16 cellular contexts compared by ENCODE assay signal in the genomic region with DNA sequence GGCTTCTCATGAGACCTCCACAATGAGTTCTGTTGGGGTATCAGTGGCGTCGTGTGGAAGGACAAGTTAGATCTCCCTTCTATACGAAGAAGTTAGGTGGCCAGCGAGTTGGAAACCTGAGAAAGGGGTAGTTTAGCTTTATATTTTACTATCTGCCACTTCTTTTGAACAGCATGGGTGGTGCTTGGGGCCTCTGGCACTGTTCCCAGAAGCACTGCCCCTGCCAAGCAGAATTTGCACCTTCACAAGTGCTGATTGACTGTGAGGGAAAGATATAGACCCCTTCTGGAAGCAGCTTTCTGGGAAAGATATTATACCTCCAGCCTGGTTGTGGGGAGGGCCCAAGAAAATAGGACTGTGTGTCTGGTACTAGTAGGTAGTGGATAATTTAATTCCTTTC.
DNase-seq lines count a peak whose midpoint lies in the region; ATAC-seq, FAIRE-seq and TF ChIP-seq lines count a peak whose summit lies in the region.
"Had no signal": no experiment of that assay in that cellular context is flagged by ENCODE, and none has a peak within 500 bp of the region (broad histone marks: within the 10 kb centered on the region; RNA-seq: fewer than 3 reads in every experiment).

No MANE protein-coding gene starts in this region.

- H3K9me3 ChIP-seq in BE2C, result no peaks in the 10 kb centered on the region
- no peaks in the 10 kb centered on the region for H3K9me3 ChIP-seq in K562 (replicated peaks; ENCODE audit: control insufficient read depth, insufficient read depth, low read depth, low read length)

- no peaks in the 10 kb centered on the region for H3K36me3 ChIP-seq in BE2C
- H3K36me3 ChIP-seq in K562 (ENCODE audit: control insufficient read depth, insufficient read depth, low read length), result no peaks in the 10 kb centered on the region

- no peaks in the 10 kb centered on the region for H4K20me1 ChIP-seq in K562 (replicated peaks; ENCODE audit: control insufficient read depth, insufficient read depth, low read length)

- no peak for TF ChIP-seq RAD21 in K562 (CRISPR knock-in tag; conservative IDR thresholded peaks at IDR 0.05 in 1 of 2, IDR thresholded peaks at IDR 0.05 in 1 of 2)

- WGBS in K562 (ENCODE audit: insufficient coverage, low coverage, missing lambda C conversion rate), result 17% methylated on average over 4 of the region's 4 CpGs

- CTCF ChIA-PET in K562 (lab: Yijun Ruan, JAX; ENCODE audit: low intra/inter-chr PET ratio), result no interaction called here

- no peak for TF ChIP-seq CTCF in BE2C (IDR thresholded peaks at IDR 0.05; ENCODE audit: low read depth, low read length)
- no peak for TF ChIP-seq CTCF in K562 (IDR thresholded peaks at IDR 0.05 in 2 of 3, conservative IDR thresholded peaks at IDR 0.05 in 1 of 3; ENCODE audit: insufficient read depth in 2 of 3, low read depth in 1 of 3, low read length in 3 of 3)

- H3K27me3 ChIP-seq in BE2C (no peaks in the 10 kb centered on the region), K562 (ENCODE audit: control insufficient read depth in 2 of 2, insufficient read depth in 2 of 2, low read length in 2 of 2) (no peaks in the 10 kb centered on the region)

- intact Hi-C loops in K562 (cut with micrococcal nuclease), result no loop called here

- no TSS peak for BruUV-seq in K562 (replicated peaks; lab: Mats Ljungman, UMichigan)

- no peak for TF ChIP-seq POLR2A in K562 (conservative IDR thresholded peaks at IDR 0.05)

- H3K9ac ChIP-seq in K562 (ENCODE audit: insufficient read depth in 1 of 2, low read depth in 2 of 2, low read length in 2 of 2), result no peak overlapping the region; a peak in 1 of 4 replicates

- no peak overlapping the region for H3K4me3 ChIP-seq in BE2C (ENCODE audit: low read depth, low read length)
- no peak overlapping the region for H3K4me3 ChIP-seq in K562
- H3K4me3 ChIP-seq: PC-9, SK-N-MC had no signal

- H3K27ac ChIP-seq in K562 (ENCODE audit: extremely low read depth, low read depth, low read length), result no peak overlapping the region
- H3K27ac ChIP-seq: PC-9, SK-N-MC had no signal

- DNase-seq in BE2C (peak; percentile 53), DMS153 (lab: John Stamatoyannopoulos, UW) (peak; percentile 32), NCI-H2081 treated with DMSO at 0.1 percent for 48 hours (lab: John Stamatoyannopoulos, UW) (peak; percentile 10), K562 (ENCODE audit: extremely low read depth in 1 of 4, low spot score in 3 of 4) (peak in 1 of 4 experiments; percentile 21)
- DNase-seq in stimulated activated CD4-positive, alpha-beta T cell treated with anti-CD3 and anti-CD28 coated beads, Interleukin-12 subunit alpha, Interleukin-12 subunit beta, amount 100 ng/mL, for 4 hours, result no peak
- DNase-seq: ACHN; CD8-positive, alpha-beta T cell; DMS 273 treated with DMSO at 0.1 percent for 48 hours; MV-4-11; NCI-H1694 treated with DMSO at 0.1 percent for 48 hours; NCI-H524; PC-9; T-helper 1 cell had no signal

- no peak for ATAC-seq in K562
- ATAC-seq in HG03354 (IDR thresholded peaks at IDR 0.05; ENCODE audit: poor library complexity, severe bottlenecking, unreplicated experiment), result no peak
- ATAC-seq in HG03039 (IDR thresholded peaks at IDR 0.05; ENCODE audit: unreplicated experiment), result no peak
- ATAC-seq: CD8-positive, alpha-beta T cell had no signal

- H3K9me1 ChIP-seq in K562 (ENCODE audit: control insufficient read depth, insufficient read depth, low read length), result no peaks in the 10 kb centered on the region

- H3K4me1 ChIP-seq in BE2C, result peaks cover 47% of the 10 kb centered on the region
- no peaks in the 10 kb centered on the region for H3K4me1 ChIP-seq in K562 (replicated peaks in 1 of 2; ENCODE audit: control insufficient read depth in 2 of 2, insufficient read depth in 2 of 2, low read length in 2 of 2)

- TF ChIP-seq EP300 in K562 (IDR thresholded peaks at IDR 0.05; ENCODE audit: low read length), result no peak

- POLR2A ChIA-PET in K562 (lab: Yijun Ruan, JAX), result interaction anchor here (0.6 kb wide), 1 partner anchor 193 kb away, joined by 4 read pairs; no protein-coding TSS in a partner anchor

- H3K4me2 ChIP-seq in K562 (ENCODE audit: insufficient read depth, low read length), result no peak overlapping the region
- H3K4me2 ChIP-seq: PC-9 had no signal

- H3K79me2 ChIP-seq in K562 (ENCODE audit: control insufficient read depth, insufficient read depth, low read length), result no peaks in the 10 kb centered on the region

- FAIRE-seq in K562 (lab: Jason Lieb, UNC), result no peak

- peak overlapping the region; percentile 8; the same call in 1 of the 2 replicates for H2AFZ ChIP-seq in K562 (ENCODE audit: low read depth, low read length)
- H2AFZ ChIP-seq: PC-9 had no signal

- in situ Hi-C loops in K562 (cut with MboI), result no loop called here

TF ChIP-seq in K562, 482 proteins besides CTCF, POLR2A, EP300 and RAD21:
- TF ChIP-seq NELFE (IDR thresholded peaks at IDR 0.05; ENCODE audit: insufficient read depth, insufficient read length) (no peak), BMI1 (IDR thresholded peaks at IDR 0.05; ENCODE audit: low read length) (no peak), PHB (CRISPR knock-in tag; IDR thresholded peaks at IDR 0.05) (no peak), CBX3 (IDR thresholded peaks at IDR 0.05; ENCODE audit: borderline replicate concordance in 1 of 2, low read length in 2 of 2) (no peak), BHLHE40 (IDR thresholded peaks at IDR 0.05; ENCODE audit: low read length) (no peak), OTX1 (CRISPR knock-in tag; IDR thresholded peaks at IDR 0.05) (no peak), ZNF217 (CRISPR knock-in tag; IDR thresholded peaks at IDR 0.05) (no peak), CBFA2T3 (IDR thresholded peaks at IDR 0.05) (peak; percentile 27; the same call in 1 of the 2 replicates), ZNF695 (CRISPR knock-in tag; IDR thresholded peaks at IDR 0.05) (no peak), CREBBP (IDR thresholded peaks at IDR 0.05; ENCODE audit: low read depth, low read length) (no peak), ZNF184 (CRISPR knock-in tag; IDR thresholded peaks at IDR 0.05) (no peak), NFIC (IDR thresholded peaks at IDR 0.05) (peak; percentile 39; the same call in 1 of the 2 replicates)
- TF ChIP-seq, protein P1, sequence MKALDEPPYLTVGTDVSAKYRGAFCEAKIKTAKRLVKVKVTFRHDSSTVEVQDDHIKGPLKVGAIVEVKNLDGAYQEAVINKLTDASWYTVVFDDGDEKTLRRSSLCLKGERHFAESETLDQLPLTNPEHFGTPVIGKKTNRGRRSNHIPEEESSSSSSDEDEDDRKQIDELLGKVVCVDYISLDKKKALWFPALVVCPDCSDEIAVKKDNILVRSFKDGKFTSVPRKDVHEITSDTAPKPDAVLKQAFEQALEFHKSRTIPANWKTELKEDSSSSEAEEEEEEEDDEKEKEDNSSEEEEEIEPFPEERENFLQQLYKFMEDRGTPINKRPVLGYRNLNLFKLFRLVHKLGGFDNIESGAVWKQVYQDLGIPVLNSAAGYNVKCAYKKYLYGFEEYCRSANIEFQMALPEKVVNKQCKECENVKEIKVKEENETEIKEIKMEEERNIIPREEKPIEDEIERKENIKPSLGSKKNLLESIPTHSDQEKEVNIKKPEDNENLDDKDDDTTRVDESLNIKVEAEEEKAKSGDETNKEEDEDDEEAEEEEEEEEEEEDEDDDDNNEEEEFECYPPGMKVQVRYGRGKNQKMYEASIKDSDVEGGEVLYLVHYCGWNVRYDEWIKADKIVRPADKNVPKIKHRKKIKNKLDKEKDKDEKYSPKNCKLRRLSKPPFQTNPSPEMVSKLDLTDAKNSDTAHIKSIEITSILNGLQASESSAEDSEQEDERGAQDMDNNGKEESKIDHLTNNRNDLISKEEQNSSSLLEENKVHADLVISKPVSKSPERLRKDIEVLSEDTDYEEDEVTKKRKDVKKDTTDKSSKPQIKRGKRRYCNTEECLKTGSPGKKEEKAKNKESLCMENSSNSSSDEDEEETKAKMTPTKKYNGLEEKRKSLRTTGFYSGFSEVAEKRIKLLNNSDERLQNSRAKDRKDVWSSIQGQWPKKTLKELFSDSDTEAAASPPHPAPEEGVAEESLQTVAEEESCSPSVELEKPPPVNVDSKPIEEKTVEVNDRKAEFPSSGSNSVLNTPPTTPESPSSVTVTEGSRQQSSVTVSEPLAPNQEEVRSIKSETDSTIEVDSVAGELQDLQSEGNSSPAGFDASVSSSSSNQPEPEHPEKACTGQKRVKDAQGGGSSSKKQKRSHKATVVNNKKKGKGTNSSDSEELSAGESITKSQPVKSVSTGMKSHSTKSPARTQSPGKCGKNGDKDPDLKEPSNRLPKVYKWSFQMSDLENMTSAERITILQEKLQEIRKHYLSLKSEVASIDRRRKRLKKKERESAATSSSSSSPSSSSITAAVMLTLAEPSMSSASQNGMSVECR (CRISPR knock-in tag; IDR thresholded peaks at IDR 0.05), result no peak
- TF ChIP-seq, protein P2, sequence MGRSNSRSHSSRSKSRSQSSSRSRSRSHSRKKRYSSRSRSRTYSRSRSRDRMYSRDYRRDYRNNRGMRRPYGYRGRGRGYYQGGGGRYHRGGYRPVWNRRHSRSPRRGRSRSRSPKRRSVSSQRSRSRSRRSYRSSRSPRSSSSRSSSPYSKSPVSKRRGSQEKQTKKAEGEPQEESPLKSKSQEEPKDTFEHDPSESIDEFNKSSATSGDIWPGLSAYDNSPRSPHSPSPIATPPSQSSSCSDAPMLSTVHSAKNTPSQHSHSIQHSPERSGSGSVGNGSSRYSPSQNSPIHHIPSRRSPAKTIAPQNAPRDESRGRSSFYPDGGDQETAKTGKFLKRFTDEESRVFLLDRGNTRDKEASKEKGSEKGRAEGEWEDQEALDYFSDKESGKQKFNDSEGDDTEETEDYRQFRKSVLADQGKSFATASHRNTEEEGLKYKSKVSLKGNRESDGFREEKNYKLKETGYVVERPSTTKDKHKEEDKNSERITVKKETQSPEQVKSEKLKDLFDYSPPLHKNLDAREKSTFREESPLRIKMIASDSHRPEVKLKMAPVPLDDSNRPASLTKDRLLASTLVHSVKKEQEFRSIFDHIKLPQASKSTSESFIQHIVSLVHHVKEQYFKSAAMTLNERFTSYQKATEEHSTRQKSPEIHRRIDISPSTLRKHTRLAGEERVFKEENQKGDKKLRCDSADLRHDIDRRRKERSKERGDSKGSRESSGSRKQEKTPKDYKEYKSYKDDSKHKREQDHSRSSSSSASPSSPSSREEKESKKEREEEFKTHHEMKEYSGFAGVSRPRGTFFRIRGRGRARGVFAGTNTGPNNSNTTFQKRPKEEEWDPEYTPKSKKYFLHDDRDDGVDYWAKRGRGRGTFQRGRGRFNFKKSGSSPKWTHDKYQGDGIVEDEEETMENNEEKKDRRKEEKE (IDR thresholded peaks at IDR 0.05; ENCODE audit: borderline replicate concordance in 1 of 2, control insufficient read depth in 1 of 2, low read depth in 2 of 2, low read length in 1 of 2), result no peak
- TF ChIP-seq, protein P3, sequence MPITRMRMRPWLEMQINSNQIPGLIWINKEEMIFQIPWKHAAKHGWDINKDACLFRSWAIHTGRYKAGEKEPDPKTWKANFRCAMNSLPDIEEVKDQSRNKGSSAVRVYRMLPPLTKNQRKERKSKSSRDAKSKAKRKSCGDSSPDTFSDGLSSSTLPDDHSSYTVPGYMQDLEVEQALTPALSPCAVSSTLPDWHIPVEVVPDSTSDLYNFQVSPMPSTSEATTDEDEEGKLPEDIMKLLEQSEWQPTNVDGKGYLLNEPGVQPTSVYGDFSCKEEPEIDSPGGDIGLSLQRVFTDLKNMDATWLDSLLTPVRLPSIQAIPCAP (CRISPR knock-in tag; IDR thresholded peaks at IDR 0.05; ENCODE audit: borderline replicate concordance), result no peak
